In the genomic region with DNA sequence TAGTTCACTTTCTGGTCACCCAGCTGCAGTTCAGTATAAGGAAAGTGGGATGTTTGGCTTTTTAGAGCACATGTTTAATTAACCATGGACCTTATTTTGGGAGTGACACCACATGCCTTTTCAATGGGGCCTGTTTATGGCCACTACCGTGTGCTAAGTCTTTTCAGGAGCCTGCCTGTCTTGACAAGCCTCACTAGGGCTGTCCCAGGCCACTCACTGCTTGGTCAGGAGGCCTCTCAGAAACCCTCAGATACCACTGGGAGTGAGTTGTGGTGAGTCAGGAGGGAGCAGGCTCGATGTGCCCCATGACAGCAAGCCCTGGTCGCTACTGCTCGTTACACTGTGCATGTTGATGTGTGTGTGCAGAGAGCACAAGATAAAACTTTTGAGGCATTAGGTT, we compare ENCODE assay signal across 9 cellular contexts.
A peak's percentile ranks its signal among the peaks of the same experiment; 100 is the strongest.
DNase-seq lines count a peak whose midpoint lies in the region; ATAC-seq and TF ChIP-seq lines count a peak whose summit lies in the region.
"Had no signal": no experiment of that assay in that cellular context is flagged by ENCODE, and none has a peak within 500 bp of the region (broad histone marks: within the 10 kb centered on the region; RNA-seq: fewer than 3 reads in every experiment).

No MANE protein-coding gene starts in this region.

- TF ChIP-seq CTCF in KMS-11 (conservative IDR thresholded peaks at IDR 0.05; ENCODE audit: low read depth, low read length), result no peak
- TF ChIP-seq CTCF in brain microvascular endothelial cell (IDR thresholded peaks at IDR 0.05; ENCODE audit: low read depth, low read length, missing control alignments), result no peak
- TF ChIP-seq CTCF in mesothelial cell of epicardium (IDR thresholded peaks at IDR 0.05; ENCODE audit: unreplicated experiment), result no peak

- H3K27ac Mint-ChIP-seq in mesothelial cell of epicardium, result peak overlapping the region; percentile 57
- H3K27ac Mint-ChIP-seq: stimulated activated naive B cell treated with anti-CD40 and anti-IgM and Interleukin-4, amounts not matched to agents 10 μg/mL and 1 μg/mL and 100 μg/mL, for 72 hours had no signal

- H3K4me2 ChIP-seq in KMS-11, result peak overlapping the region; percentile 16; the same call in 1 of the 2 replicates

- ATAC-seq in HG03095 (IDR thresholded peaks at IDR 0.05; ENCODE audit: unreplicated experiment), result no peak
- no peak for ATAC-seq in GM21619 (IDR thresholded peaks at IDR 0.05; ENCODE audit: unreplicated experiment)

- H3K27me3 Mint-ChIP-seq in mesothelial cell of epicardium (ENCODE audit: low read depth), result no peaks in the 10 kb centered on the region
- H3K27me3 Mint-ChIP-seq: stimulated activated naive B cell treated with anti-CD40 and anti-IgM and Interleukin-4, amounts not matched to agents 10 μg/mL and 1 μg/mL and 100 μg/mL, for 72 hours had no signal

- H2AFZ ChIP-seq in KMS-11 (ENCODE audit: low read depth), result no peak overlapping the region

- no peak overlapping the region for H3K4me3 Mint-ChIP-seq in mesothelial cell of epicardium
- H3K4me3 Mint-ChIP-seq: stimulated activated naive B cell treated with anti-CD40 and anti-IgM and Interleukin-4, amounts not matched to agents 10 μg/mL and 1 μg/mL and 100 μg/mL, for 72 hours had no signal

- peaks cover 24% of the 10 kb centered on the region; the same call in 1 of the 2 replicates for H3K79me2 ChIP-seq in KMS-11 (ENCODE audit: insufficient read depth, low read depth)

- H3K27ac ChIP-seq in KMS-11, result no peak overlapping the region
- H3K27ac ChIP-seq in brain microvascular endothelial cell, result peak overlapping the region; percentile 72

- in situ Hi-C loops in brain microvascular endothelial cell (cut with HindIII; ENCODE audit: low pct_ligation_motif_present, low sequenced_read_pairs), result no loop called here

- H3K9ac ChIP-seq in KMS-11, result no peak overlapping the region

- no peaks in the 10 kb centered on the region for H3K36me3 ChIP-seq in KMS-11 (ENCODE audit: insufficient read depth)
- H3K36me3 ChIP-seq in brain microvascular endothelial cell (replicated peaks), result peaks cover 3% of the 10 kb centered on the region

- H3K4me3 ChIP-seq in KMS-11 (IDR thresholded peaks at IDR 0.05; ENCODE audit: insufficient read depth, low read depth, low read length) (no peak overlapping the region), brain microvascular endothelial cell (ENCODE audit: low read depth, low read length) (no peak overlapping the region)

- H3K9me3 Mint-ChIP-seq in mesothelial cell of epicardium, result no peaks in the 10 kb centered on the region
- H3K9me3 Mint-ChIP-seq: stimulated activated naive B cell treated with anti-CD40 and anti-IgM and Interleukin-4, amounts not matched to agents 10 μg/mL and 1 μg/mL and 100 μg/mL, for 72 hours had no signal

- no peaks in the 10 kb centered on the region for H3K36me3 Mint-ChIP-seq in mesothelial cell of epicardium

- no peaks in the 10 kb centered on the region for H4K20me1 ChIP-seq in KMS-11 (ENCODE audit: insufficient read depth)

- H3K27me3 ChIP-seq in KMS-11 (ENCODE audit: insufficient read depth, low read depth) (no peaks in the 10 kb centered on the region), brain microvascular endothelial cell (replicated peaks) (no peaks in the 10 kb centered on the region)

- H3K4me1 ChIP-seq in KMS-11 (ENCODE audit: low read depth, poor library complexity, severe bottlenecking), result peaks cover 45% of the 10 kb centered on the region

- H3K4me1 Mint-ChIP-seq in mesothelial cell of epicardium, result peaks cover 69% of the 10 kb centered on the region

- DNase-seq in DMS79 (lab: John Stamatoyannopoulos, UW) (peak; percentile 90), brain microvascular endothelial cell (peak; percentile 87), mesothelial cell of epicardium (ENCODE audit: low spot score in 2 of 2, unreplicated experiment in 2 of 2) (no peak), NCI-H345 treated with DMSO at 0.1 percent for 48 hours (lab: John Stamatoyannopoulos, UW; ENCODE audit: unreplicated experiment) (no peak)
- DNase-seq: NCI-H2081 treated with DMSO at 0.1 percent for 48 hours; stimulated activated naive B cell treated with anti-CD40 and anti-IgM and Interleukin-4, amounts not matched to agents 10 μg/mL and 1 μg/mL and 100 μg/mL, for 72 hours had no signal

Comparison
In these comparisons a context has a peak if more than half of its experiments do, and no peak if none do; other contexts are left out.
1. DNase-seq: peak in DMS79 (single experiment) and brain microvascular endothelial cell (single experiment); none in mesothelial cell of epicardium (0 of 2) and NCI-H345 treated with DMSO at 0.1 percent for 48 hours (single experiment).